In the genomic region with DNA sequence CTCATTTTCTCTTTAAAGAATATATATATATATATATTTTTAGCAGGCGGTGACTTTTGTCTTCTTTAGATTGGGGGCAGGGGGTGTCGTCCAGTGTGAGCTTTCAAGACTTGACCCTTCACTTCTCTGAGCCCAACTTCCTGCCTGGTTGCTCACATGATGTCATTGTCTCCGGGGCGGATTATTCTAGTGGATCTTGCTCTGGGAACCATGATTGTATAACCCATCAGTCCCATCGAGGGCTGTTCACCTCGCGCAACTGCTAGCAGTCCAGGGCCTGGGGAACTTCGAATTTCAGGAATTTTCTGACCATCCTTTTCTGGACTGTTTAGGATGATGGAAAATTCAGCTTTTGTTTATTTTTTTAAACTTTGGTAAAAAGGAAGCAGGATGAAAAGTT, we compare ENCODE assay signal across 8 cellular contexts. TPM values are rescaled to one million over a fixed set of nuclear protein-coding genes. Genes with fewer than 3 reads are reported as not detected.
DNase-seq lines count a peak whose midpoint lies in the region; ATAC-seq and TF ChIP-seq lines count a peak whose summit lies in the region.

No MANE protein-coding gene starts in this region.

- H3K4me1 ChIP-seq in DND-41 (ENCODE audit: insufficient read depth, low read length), result peaks cover 60% of the 10 kb centered on the region
- no peaks in the 10 kb centered on the region for H3K4me1 ChIP-seq in mesendoderm (ENCODE audit: control insufficient read depth, low read depth, low read length)
- peaks cover 4 to 50% (median 19%) of the 10 kb centered on the region in 4 donors for H3K4me1 ChIP-seq in transverse colon

- intact Hi-C loops in transverse colon (cut with DNase I; ENCODE audit: low total_unique reads), result no loop called here

- no peaks in the 10 kb centered on the region for H3K27me3 ChIP-seq in DND-41 (ENCODE audit: insufficient read depth, low read length, poor library complexity)
- H3K27me3 ChIP-seq in mesendoderm (ENCODE audit: insufficient read depth, low read length, poor library complexity), result no peaks in the 10 kb centered on the region
- H3K27me3 ChIP-seq in transverse colon, result no peaks in the 10 kb centered on the region

- no peak overlapping the region for H2BK15ac ChIP-seq in mesendoderm (replicated peaks; ENCODE audit: low read depth)

- H3K18ac ChIP-seq in mesendoderm (ENCODE audit: low read length), result no peak overlapping the region

- H3K4me3 ChIP-seq in DND-41 (ENCODE audit: low read depth in 1 of 2, low read length in 2 of 2) (peak overlapping the region; percentile 76 to 80; a peak in 3 of 4 replicates), mesendoderm (ENCODE audit: low read length) (peak overlapping the region; percentile 80), transverse colon (peak overlapping the region; percentile 78 to 98 (median 92))
- peak overlapping the region; percentile 72 for H3K4me3 ChIP-seq in Jurkat, Clone E6-1 (ENCODE audit: low read length)

- H3K27ac ChIP-seq in DND-41 (ENCODE audit: low read length) (peak overlapping the region; percentile 79), mesendoderm (ENCODE audit: low read depth, low read length) (peak overlapping the region; percentile 68), transverse colon (peak overlapping the region; percentile 92 to 97 (median 94))

- H3K36me3 ChIP-seq in DND-41 (ENCODE audit: insufficient read depth, low read length) (peaks cover 11% of the 10 kb centered on the region; the same call in 1 of the 2 replicates), mesendoderm (ENCODE audit: control insufficient read depth, insufficient read depth, low read length) (no peaks in the 10 kb centered on the region), transverse colon (no peaks in the 10 kb centered on the region)

- peak overlapping the region; percentile 97 for H3K27ac Mint-ChIP-seq in endothelial cell (ENCODE audit: unreplicated experiment)

- H3K9me3 ChIP-seq in DND-41 (ENCODE audit: insufficient read depth, low read length, severe bottlenecking) (no peaks in the 10 kb centered on the region), transverse colon (no peaks in the 10 kb centered on the region)

- H3K79me1 ChIP-seq in mesendoderm (ENCODE audit: low read length), result peaks cover 1% of the 10 kb centered on the region

- no peak overlapping the region for H2BK120ac ChIP-seq in mesendoderm (ENCODE audit: low read depth, low read length)

- H3K56ac ChIP-seq in mesendoderm (ENCODE audit: low read length), result peak overlapping the region; percentile 89

- peaks cover 14% of the 10 kb centered on the region for H3K27me3 Mint-ChIP-seq in endothelial cell (ENCODE audit: unreplicated experiment)

- TF ChIP-seq POLR2A in transverse colon (IDR thresholded peaks at IDR 0.05), result peak; percentile 40

- peak overlapping the region; percentile 96 for H3K4me3 Mint-ChIP-seq in endothelial cell (ENCODE audit: unreplicated experiment)

- H3K36me3 Mint-ChIP-seq in endothelial cell (ENCODE audit: low read depth, unreplicated experiment), result peaks cover 6% of the 10 kb centered on the region

- peaks cover 46% of the 10 kb centered on the region for H4K20me1 ChIP-seq in DND-41 (ENCODE audit: insufficient read depth, low read length)

- no peak for TF ChIP-seq CTCF in DND-41 (IDR thresholded peaks at IDR 0.05; ENCODE audit: borderline replicate concordance, extremely low read depth, low read length, poor library complexity, severe bottlenecking)
- TF ChIP-seq CTCF in endothelial cell (IDR thresholded peaks at IDR 0.05; ENCODE audit: unreplicated experiment), result no peak
- no peak for TF ChIP-seq CTCF in transverse colon (IDR thresholded peaks at IDR 0.05)

- H3K79me2 ChIP-seq in DND-41 (ENCODE audit: insufficient read depth, low read length) (peaks cover 58% of the 10 kb centered on the region), mesendoderm (ENCODE audit: control insufficient read depth, insufficient read depth, low read length) (peaks cover 46% of the 10 kb centered on the region)

- peak overlapping the region; percentile 95 for H3K9ac ChIP-seq in DND-41 (ENCODE audit: low read depth, low read length)
- H3K9ac ChIP-seq in mesendoderm (ENCODE audit: low read length), result peak overlapping the region; percentile 83

- no peak overlapping the region for H3K4ac ChIP-seq in mesendoderm (ENCODE audit: low read depth, low read length)

- no peak overlapping the region for H2BK5ac ChIP-seq in mesendoderm (ENCODE audit: low read length)

- DNase-seq in DND-41 (peak; percentile 49), SW480 (ENCODE audit: low spot score) (peak; percentile 71), endothelial cell (ENCODE audit: low spot score) (peak; percentile 50), mesendoderm (peak; percentile 91), transverse colon (peak; percentile 70), NCI-H1048 (lab: John Stamatoyannopoulos, UW) (no peak)
- no peak for DNase-seq in Jurkat, Clone E6-1 (ENCODE audit: low read depth, low spot score)

- no peak overlapping the region for H2AK5ac ChIP-seq in mesendoderm (ENCODE audit: low read length)

- in situ Hi-C loops in transverse colon (cut with MboI; ENCODE audit: low pct_ligation_motif_present in 1 of 4, low pct_unique_long_range_greater_than_20kb in 1 of 4, low sequenced_read_pairs in 3 of 4), result loop anchor here in 1 of 4 donors (25.0 kb wide), 1 partner anchor 283 kb away; the partner anchor contains the start of gene SOD2

- no peak overlapping the region for H4K5ac ChIP-seq in mesendoderm (ENCODE audit: low read length)

- H3K4me1 Mint-ChIP-seq in endothelial cell (ENCODE audit: unreplicated experiment), result peaks cover 35% of the 10 kb centered on the region

- no peak overlapping the region for H2AFZ ChIP-seq in DND-41 (ENCODE audit: low read depth, low read length)

- ATAC-seq in DND-41 (ENCODE audit: insufficient read depth, low read depth), result peak; percentile 54
- peak; percentile 39 for ATAC-seq in GM21447 (IDR thresholded peaks at IDR 0.05; ENCODE audit: unreplicated experiment)

- no CpG with 5 or more reads among the region's 8 CpGs for WGBS in mesendoderm (ENCODE audit: extremely low coverage, insufficient coverage, low lambda C conversion rate)
- 0 to 12% methylated on average over 1 to 8 of the region's 8 CpGs for WGBS in transverse colon (ENCODE audit: low coverage in 1 of 2), 2 donors

- no peaks in the 10 kb centered on the region for H3K9me3 Mint-ChIP-seq in endothelial cell (ENCODE audit: unreplicated experiment)

- H3K4me2 ChIP-seq in DND-41 (ENCODE audit: insufficient read depth, low read length) (peak overlapping the region; percentile 73), mesendoderm (ENCODE audit: low read length) (peak overlapping the region; percentile 64)

- TF ChIP-seq EP300 in transverse colon (IDR thresholded peaks at IDR 0.05; ENCODE audit: low read depth), result no peak

- no peak overlapping the region for H4K8ac ChIP-seq in mesendoderm (ENCODE audit: low read depth, low read length)

- H3K23ac ChIP-seq in mesendoderm (ENCODE audit: low read length), result no peak overlapping the region

RNA-seq across cellular contexts. Expression of gene IGF2R, which starts 1.0 kb away (rescaled TPM):
- polyA plus RNA-seq in Jurkat, Clone E6-1 (2012; ENCODE audit: insufficient read depth, insufficient read length), result 53.7 TPM
- total RNA-seq in endothelial cell (ENCODE audit: unreplicated experiment), result 108 TPM
- 19.9 TPM for polyA plus RNA-seq in mesendoderm (2013, experiment 1 of 2)
- 19.9 TPM for polyA plus RNA-seq in mesendoderm (2013, experiment 2 of 2)
- total RNA-seq in transverse colon, result 100 to 1,000 TPM in 1 of 4 donors, 10 to 100 TPM in 3; 48.8 to 106 (median 92.3) TPM

Comparison
In these comparisons a context has a peak if more than half of its experiments do, and no peak if none do; other contexts are left out.
1. DNase-seq: peak in DND-41 (single experiment), SW480 (single experiment), endothelial cell (single experiment), mesendoderm (single experiment) and transverse colon (single experiment); none in Jurkat, Clone E6-1 (single experiment) and NCI-H1048 (single experiment).
2. Peak in every context shown above with its lines, with median percentiles within 50 percentile points of each other: H3K27ac ChIP-seq and H3K4me3 ChIP-seq.